8 cellular contexts compared by ENCODE assay signal in genomic region chr15:51750942-51751686, GRCh38. TPM values are rescaled to one million over a fixed set of nuclear protein-coding genes. Genes with fewer than 3 reads are reported as not detected.
DNase-seq lines count a peak whose midpoint lies in the region; ATAC-seq and TF ChIP-seq lines count a peak whose summit lies in the region.

Gene TMOD2, plus strand, starts transcription at chr15:51751597. Its CDS starts 14,845 bp downstream, at chr15:51766442.

- H3K9ac ChIP-seq in skeletal muscle tissue (ENCODE audit: low read depth in 1 of 3, low read length in 3 of 3): peak within 1 kb of the TSS; percentile 36 to 72 (median 66)

- H3K4me3 ChIP-seq in breast epithelium (peak within 1 kb of the TSS; percentile 72 to 96 (median 81)), skeletal muscle tissue (ENCODE audit: low read length in 3 of 3) (peak within 1 kb of the TSS; percentile 80 to 84 (median 83))

- H3K27ac ChIP-seq in breast epithelium: peak within 1 kb of the TSS; percentile 29 to 68
- no peak within 1 kb of the TSS for H3K27ac ChIP-seq in skeletal muscle tissue (ENCODE audit: low read depth, low read length)

- peak within 1 kb of the TSS; percentile 77 for H3K4me3 Mint-ChIP-seq in T-helper 1 cell treated with Interleukin-12 subunit alpha and Interleukin-12 subunit beta and Interleukin-4 antibody, amounts not matched to agents 30 μg/mL and 1 μg/mL, for 36 hours

- intact Hi-C loops in breast epithelium (cut with DNase I; ENCODE audit: low total_unique reads): no loop called here

- no peak for TF ChIP-seq POLR2A in breast epithelium (IDR thresholded peaks at IDR 0.05)

- H3K36me3 ChIP-seq in breast epithelium (no peaks in the 10 kb centered on the region), skeletal muscle tissue (ENCODE audit: control insufficient read depth in 3 of 3, insufficient read depth in 3 of 3, low read length in 3 of 3) (no peaks in the 10 kb centered on the region)

- H3K27me3 Mint-ChIP-seq in T-helper 1 cell treated with Interleukin-12 subunit alpha and Interleukin-12 subunit beta and Interleukin-4 antibody, amounts not matched to agents 30 μg/mL and 1 μg/mL, for 36 hours (ENCODE audit: low read depth): peaks cover 58% of the 10 kb centered on the region

- H3K4me1 ChIP-seq in breast epithelium (peaks cover 0 to 4% of the 10 kb centered on the region in 2 donors), skeletal muscle tissue (ENCODE audit: control insufficient read depth in 3 of 3, insufficient read depth in 3 of 3, low read length in 3 of 3) (peaks cover 7 to 14% (median 13%) of the 10 kb centered on the region in 3 donors)

- no peak for TF ChIP-seq CTCF in breast epithelium (IDR thresholded peaks at IDR 0.05)

- H3K27ac Mint-ChIP-seq in T-helper 1 cell treated with Interleukin-12 subunit alpha and Interleukin-12 subunit beta and Interleukin-4 antibody, amounts not matched to agents 30 μg/mL and 1 μg/mL, for 36 hours: no peak within 1 kb of the TSS

- DNase-seq in Caki2 (ENCODE audit: low read depth): peak; percentile 26
- peak; percentile 25 to 58 for DNase-seq in breast epithelium (ENCODE audit: low spot score in 2 of 2)
- peak; percentile 84 for DNase-seq in iPS-NIHi11 (ENCODE audit: low spot score)
- no peak for DNase-seq in foreskin melanocyte

- ATAC-seq in GM19452 (IDR thresholded peaks at IDR 0.05; ENCODE audit: unreplicated experiment) (peak; percentile 72), HG03571 (IDR thresholded peaks at IDR 0.05; ENCODE audit: unreplicated experiment) (peak; percentile 77)

- peaks cover 15% of the 10 kb centered on the region for H3K4me1 Mint-ChIP-seq in T-helper 1 cell treated with Interleukin-12 subunit alpha and Interleukin-12 subunit beta and Interleukin-4 antibody, amounts not matched to agents 30 μg/mL and 1 μg/mL, for 36 hours (ENCODE audit: low read depth)

- peaks cover 3% of the 10 kb centered on the region for H3K36me3 Mint-ChIP-seq in T-helper 1 cell treated with Interleukin-12 subunit alpha and Interleukin-12 subunit beta and Interleukin-4 antibody, amounts not matched to agents 30 μg/mL and 1 μg/mL, for 36 hours (ENCODE audit: low read depth)

- H3K9me3 ChIP-seq in breast epithelium: no peaks in the 10 kb centered on the region
- H3K9me3 ChIP-seq in skeletal muscle tissue (ENCODE audit: control insufficient read depth in 3 of 3, low read length in 3 of 3): no peaks in the 10 kb centered on the region

- in situ Hi-C loops in Caki2 (cut with HindIII; ENCODE audit: low pct_unique_long_range_greater_than_20kb, low sequenced_read_pairs): no loop called here

- H3K27me3 ChIP-seq in breast epithelium (no peaks in the 10 kb centered on the region), skeletal muscle tissue (ENCODE audit: control insufficient read depth in 3 of 3, insufficient read depth in 3 of 3, low read length in 3 of 3) (no peaks in the 10 kb centered on the region)

- peaks cover 9% of the 10 kb centered on the region for H3K9me3 Mint-ChIP-seq in T-helper 1 cell treated with Interleukin-12 subunit alpha and Interleukin-12 subunit beta and Interleukin-4 antibody, amounts not matched to agents 30 μg/mL and 1 μg/mL, for 36 hours

RNA-seq across cellular contexts. Expression of gene TMOD2, which starts in this region (rescaled TPM):
- 0.09 and 0.71 TPM in 2 replicates for total RNA-seq in Caki2 (2014; rRNA removed; shearing (Covaris generic); ENCODE audit: low replicate concordance)
- 10 to 100 TPM in 2 of 3 donors, 1 to 10 TPM in 1; 8.6 to 16.8 (median 11.5) TPM for total RNA-seq in breast epithelium
- total RNA-seq in skeletal muscle tissue: 8.4 TPM

Comparison
In these comparisons a context has a peak if more than half of its experiments do, and no peak if none do; other contexts are left out.
1. Peak in DNase-seq in Caki2; RNA of the gene not detected or under 1 TPM.